Comparison of ENCODE assay signal across 20 cellular contexts in genomic region chr7:147022056-147022455, GRCh38.
DNase-seq lines count a peak whose midpoint lies in the region; ATAC-seq and TF ChIP-seq lines count a peak whose summit lies in the region.
"Had no signal": no experiment of that assay in that cellular context is flagged by ENCODE, and none has a peak within 500 bp of the region (broad histone marks: within the 10 kb centered on the region; RNA-seq: fewer than 3 reads in every experiment).

No MANE protein-coding gene starts in this region.

- H4K20me1 ChIP-seq in OCI-LY1 (ENCODE audit: insufficient read depth, low read length) (no peaks in the 10 kb centered on the region), PC-9 (ENCODE audit: insufficient read depth) (no peaks in the 10 kb centered on the region)

- no peak overlapping the region for H3K4me3 Mint-ChIP-seq in activated CD4-positive, alpha-beta T cell treated with anti-CD3 and anti-CD28 coated beads, Interleukin-2, amount 10 ng/mL, durations not matched to agents 7 days and 5 days
- H3K4me3 Mint-ChIP-seq: B cell had no signal

- H3K4me1 ChIP-seq in OCI-LY1 (ENCODE audit: insufficient read depth, low read length, severe bottlenecking) (no peaks in the 10 kb centered on the region), PC-9 (replicated peaks; ENCODE audit: insufficient read depth) (no peaks in the 10 kb centered on the region)
- H3K4me1 ChIP-seq: SJCRH30 had no signal

- no peak for ATAC-seq in HG02571 (IDR thresholded peaks at IDR 0.05; ENCODE audit: unreplicated experiment)
- ATAC-seq: K562 had no signal

- no peaks in the 10 kb centered on the region for H3K9me3 ChIP-seq in OCI-LY1 (ENCODE audit: low read length)
- H3K9me3 ChIP-seq in PC-9 (ENCODE audit: insufficient read depth, low read depth) = no peaks in the 10 kb centered on the region
- H3K9me3 ChIP-seq: SJCRH30 had no signal

- H3K4me1 Mint-ChIP-seq in activated CD4-positive, alpha-beta T cell treated with anti-CD3 and anti-CD28 coated beads, Interleukin-2, amount 10 ng/mL, durations not matched to agents 7 days and 5 days = no peaks in the 10 kb centered on the region
- H3K4me1 Mint-ChIP-seq: B cell had no signal

- no peak overlapping the region for H3K27ac Mint-ChIP-seq in activated CD4-positive, alpha-beta T cell treated with anti-CD3 and anti-CD28 coated beads, Interleukin-2, amount 10 ng/mL, durations not matched to agents 7 days and 5 days
- H3K27ac Mint-ChIP-seq: B cell had no signal

- H3K9ac ChIP-seq in OCI-LY1 (ENCODE audit: low read length) = no peak overlapping the region
- H3K9ac ChIP-seq: GM23248 had no signal

- H3K4me2 ChIP-seq in OCI-LY1 (ENCODE audit: low read length) = no peak overlapping the region
- H3K4me2 ChIP-seq in PC-9 = no peak overlapping the region

- no peaks in the 10 kb centered on the region for H3K27me3 ChIP-seq in OCI-LY1 (ENCODE audit: insufficient read depth, low read length)
- H3K27me3 ChIP-seq in PC-9 (ENCODE audit: insufficient read depth, low read depth) = no peaks in the 10 kb centered on the region
- H3K27me3 ChIP-seq: SJCRH30 had no signal

- CTCF ChIA-PET in PC-9 (lab: Charles Lee) = no interaction called here
- CTCF ChIA-PET in activated CD4-positive, alpha-beta T cell treated with anti-CD3 and anti-CD28 coated beads, Interleukin-2, amount 10 ng/mL, durations not matched to agents 7 days and 5 days (lab: Charles Lee) = no interaction called here

- H2AFZ ChIP-seq in OCI-LY1 (ENCODE audit: low read length) = peak overlapping the region; percentile 35; the same call in 1 of the 2 replicates
- no peak overlapping the region for H2AFZ ChIP-seq in PC-9
- H2AFZ ChIP-seq: GM23248 had no signal

- H3K36me3 Mint-ChIP-seq in activated CD4-positive, alpha-beta T cell treated with anti-CD3 and anti-CD28 coated beads, Interleukin-2, amount 10 ng/mL, durations not matched to agents 7 days and 5 days (ENCODE audit: low read depth) = no peaks in the 10 kb centered on the region

- peak; percentile 6 for DNase-seq in AG20443 (ENCODE audit: low spot score)
- peak; percentile 36 for DNase-seq in choroid plexus epithelial cell (ENCODE audit: low read depth)
- DNase-seq in myocyte (ENCODE audit: low read depth) = peak; percentile 1
- DNase-seq in PC-9 = no peak
- no peak for DNase-seq in activated CD4-positive, alpha-beta T cell treated with anti-CD3 and anti-CD28 coated beads, Interleukin-2, amount 10 ng/mL, durations not matched to agents 7 days and 5 days
- no peak for DNase-seq in coronary artery (ENCODE audit: low spot score)
- DNase-seq: 8988T, DMS 273 treated with DMSO at 0.1 percent for 48 hours, DND-41, GM23248, MV-4-11, NCI-H1417, NCI-H187, NCI-H226, NCI-H524 treated with DMSO at 0.1 percent for 48 hours, SJCRH30 had no signal

- no peaks in the 10 kb centered on the region for H3F3A ChIP-seq in OCI-LY1 (ENCODE audit: insufficient read depth, low read length)
- H3F3A ChIP-seq in PC-9 (ENCODE audit: insufficient read depth, low read depth) = no peaks in the 10 kb centered on the region; the same call in 1 of the 2 replicates

- no peaks in the 10 kb centered on the region for H3K9me2 ChIP-seq in OCI-LY1 (ENCODE audit: low read depth, low read length)
- H3K9me2 ChIP-seq in PC-9 (ENCODE audit: insufficient read depth) = no peaks in the 10 kb centered on the region

- no peak overlapping the region for H3K27ac ChIP-seq in OCI-LY1 (ENCODE audit: low read depth, low read length, poor library complexity, severe bottlenecking)
- no peak overlapping the region for H3K27ac ChIP-seq in PC-9
- no peak overlapping the region for H3K27ac ChIP-seq in coronary artery
- H3K27ac ChIP-seq: GM23248, SJCRH30 had no signal

- H3K27me3 Mint-ChIP-seq in activated CD4-positive, alpha-beta T cell treated with anti-CD3 and anti-CD28 coated beads, Interleukin-2, amount 10 ng/mL, durations not matched to agents 7 days and 5 days = no peaks in the 10 kb centered on the region
- H3K27me3 Mint-ChIP-seq: B cell had no signal

- H3K9me3 Mint-ChIP-seq in activated CD4-positive, alpha-beta T cell treated with anti-CD3 and anti-CD28 coated beads, Interleukin-2, amount 10 ng/mL, durations not matched to agents 7 days and 5 days = no peaks in the 10 kb centered on the region

- H3K4me3 ChIP-seq in OCI-LY1 (ENCODE audit: low read depth, low read length, poor library complexity, severe bottlenecking) (no peak overlapping the region), choroid plexus epithelial cell (ENCODE audit: low read depth, low read length) (no peak overlapping the region), PC-9 (no peak overlapping the region), coronary artery (no peak overlapping the region)
- H3K4me3 ChIP-seq: GM23248, K562, SJCRH30 had no signal

- no TSS peak for BruUV-seq in PC-9 (replicated peaks; lab: Mats Ljungman, UMichigan)

- intact Hi-C loops in PC-9 (cut with micrococcal nuclease; ENCODE audit: unreplicated experiment) = no loop called here

- POLR2A ChIA-PET in PC-9 (lab: Charles Lee; ENCODE audit: unreplicated experiment) = no interaction called here
- POLR2A ChIA-PET in activated CD4-positive, alpha-beta T cell treated with anti-CD3 and anti-CD28 coated beads, Interleukin-2, amount 10 ng/mL, durations not matched to agents 7 days and 5 days (lab: Charles Lee) = no interaction called here

- H3K79me2 ChIP-seq in OCI-LY1 (ENCODE audit: insufficient read depth, low read length) (no peaks in the 10 kb centered on the region), PC-9 (ENCODE audit: low read depth) (no peaks in the 10 kb centered on the region)

- TF ChIP-seq CTCF in OCI-LY1 (IDR thresholded peaks at IDR 0.05; ENCODE audit: low read length) (no peak), choroid plexus epithelial cell (conservative IDR thresholded peaks at IDR 0.05; ENCODE audit: low read depth, low read length) (no peak), PC-9 (conservative IDR thresholded peaks at IDR 0.05) (no peak), coronary artery (IDR thresholded peaks at IDR 0.05) (no peak)

- H3K36me3 ChIP-seq in OCI-LY1 (ENCODE audit: insufficient read depth, low read length) (no peaks in the 10 kb centered on the region), PC-9 (ENCODE audit: low read depth) (no peaks in the 10 kb centered on the region)
- H3K36me3 ChIP-seq: SJCRH30 had no signal

Comparison
In these comparisons a context has a peak if more than half of its experiments do, and no peak if none do; other contexts are left out.
1. DNase-seq: peak in AG20443 (single experiment), choroid plexus epithelial cell (single experiment) and myocyte (single experiment); none in PC-9 (0 of 2), activated CD4-positive, alpha-beta T cell treated with anti-CD3 and anti-CD28 coated beads, Interleukin-2, amount 10 ng/mL, durations not matched to agents 7 days and 5 days (single experiment) and coronary artery (single experiment).